In genomic region chr20:37558779-37559178, GRCh38 we compare ENCODE assay signal across 17 cellular contexts. TPM values are rescaled to one million over a fixed set of nuclear protein-coding genes. Genes with fewer than 3 reads are reported as not detected.
DNase-seq lines count a peak whose midpoint lies in the region; ATAC-seq and TF ChIP-seq lines count a peak whose summit lies in the region.
"Had no signal": no experiment of that assay in that cellular context is flagged by ENCODE, and none has a peak within 500 bp of the region (broad histone marks: within the 10 kb centered on the region; RNA-seq: fewer than 3 reads in every experiment).

No MANE protein-coding gene starts in this region.

- TF ChIP-seq CTCF in left ventricle myocardium inferior (IDR thresholded peaks at IDR 0.05; ENCODE audit: borderline replicate concordance) = no peak

- H4K12ac ChIP-seq in trophoblast cell (ENCODE audit: low read depth, low read length) = no peak overlapping the region

- H4K91ac ChIP-seq in trophoblast cell (ENCODE audit: low read depth, low read length) = peak overlapping the region; percentile 89

- peak overlapping the region; percentile 61 for H4K8ac ChIP-seq in trophoblast cell (ENCODE audit: low read depth, low read length)

- H3K36me3 ChIP-seq in trophoblast cell (ENCODE audit: control insufficient read depth in 1 of 2, insufficient read depth in 2 of 2, low read length in 2 of 2) (no peaks in the 10 kb centered on the region), HAP-1 (replicated peaks) (no peaks in the 10 kb centered on the region), left ventricle myocardium inferior (no peaks in the 10 kb centered on the region)

- H3K27ac ChIP-seq in trophoblast cell (ENCODE audit: low read depth, low read length) = no peak overlapping the region
- no peak overlapping the region for H3K27ac ChIP-seq in left ventricle myocardium inferior (replicated peaks)
- H3K27ac ChIP-seq: C4-2B had no signal

- H3K9ac ChIP-seq in trophoblast cell (ENCODE audit: low read length) = no peak overlapping the region

- peak overlapping the region; percentile 92 for H2BK12ac ChIP-seq in trophoblast cell (ENCODE audit: low read length)

- H3K4me2 ChIP-seq in trophoblast cell (ENCODE audit: low read length) = no peak overlapping the region
- H3K4me2 ChIP-seq: GM23338 had no signal

- peaks cover 36% of the 10 kb centered on the region for H3K79me1 ChIP-seq in trophoblast cell (ENCODE audit: low read length)

- peak overlapping the region; percentile 79 for H2BK120ac ChIP-seq in trophoblast cell (ENCODE audit: insufficient read depth, low read length, poor library complexity)

- no peak overlapping the region for H3K23ac ChIP-seq in trophoblast cell (ENCODE audit: low read length)

- in situ Hi-C loops in HAP-1 (cut with MboI; ENCODE audit: low sequenced_read_pairs) = loop anchor here (25.0 kb wide), 1 partner anchor 654 kb away; no protein-coding TSS in a partner anchor

- peaks cover 2% of the 10 kb centered on the region for H3K79me2 ChIP-seq in trophoblast cell (ENCODE audit: control insufficient read depth, insufficient read depth, low read length, poor library complexity)

- peak overlapping the region; percentile 13 for H3K4ac ChIP-seq in trophoblast cell (ENCODE audit: low read depth, low read length)

- H3K14ac ChIP-seq in trophoblast cell (ENCODE audit: low read length) = peak overlapping the region; percentile 52

- H3K4me3 ChIP-seq in trophoblast cell (ENCODE audit: low read depth, low read length) (no peak overlapping the region), HAP-1 (no peak overlapping the region), left ventricle myocardium inferior (no peak overlapping the region)
- H3K4me3 ChIP-seq: GM12878, GM23338 had no signal

- H3K4me1 ChIP-seq in trophoblast cell (ENCODE audit: control insufficient read depth in 1 of 2, insufficient read depth in 2 of 2, low read length in 2 of 2) (peaks cover 17 to 23% of the 10 kb centered on the region in 2 experiments), HAP-1 (no peaks in the 10 kb centered on the region), left ventricle myocardium inferior (no peaks in the 10 kb centered on the region)

- no CpG with 5 or more reads among the region's 4 CpGs for WGBS in trophoblast cell (ENCODE audit: extremely low coverage, insufficient coverage, insufficient read length)

- no peak overlapping the region for H2AFZ ChIP-seq in trophoblast cell (ENCODE audit: insufficient read depth, low read length, poor library complexity)

- no peak for ATAC-seq in HG02938 (IDR thresholded peaks at IDR 0.05; ENCODE audit: unreplicated experiment)
- ATAC-seq: GM12878, GM23338 had no signal

- H3K18ac ChIP-seq in trophoblast cell (ENCODE audit: low read length) = peak overlapping the region; percentile 5

- intact Hi-C loops in left ventricle myocardium inferior (cut with micrococcal nuclease) = no loop called here

- DNase-seq in activated effector memory CD4-positive, alpha-beta T cell treated with anti-CD3 and anti-CD28 coated beads, Interleukin-2, amount 50 U/mL, for 16 hours = peak; percentile 57
- no peak for DNase-seq in activated effector memory CD4-positive, alpha-beta T cell treated with Interleukin-2 at 50 U/mL for 16 hours
- DNase-seq in islet precursor cell = peak; percentile 32
- no peak for DNase-seq in trophoblast cell
- DNase-seq in HAP-1 (ENCODE audit: low spot score in 2 of 2) = no peak
- DNase-seq in NCI-H1417 (lab: John Stamatoyannopoulos, UW) = no peak
- no peak for DNase-seq in left ventricle myocardium inferior
- DNase-seq: ACHN; CD4-positive, alpha-beta memory T cell; DMS79; H7 had no signal

- peak overlapping the region; percentile 8 for H2BK5ac ChIP-seq in trophoblast cell (ENCODE audit: low read depth, low read length, poor library complexity)

- H3K27me3 ChIP-seq in trophoblast cell (ENCODE audit: insufficient read depth, low read length) (no peaks in the 10 kb centered on the region), HAP-1 (ENCODE audit: low read depth) (no peaks in the 10 kb centered on the region), left ventricle myocardium inferior (ENCODE audit: low read depth) (peaks cover 46% of the 10 kb centered on the region)

- peak overlapping the region; percentile 16 for H2AK5ac ChIP-seq in trophoblast cell (ENCODE audit: low read length)

- H3K9me3 ChIP-seq in trophoblast cell (ENCODE audit: insufficient read depth, low read depth, low read length) (no peaks in the 10 kb centered on the region), HAP-1 (no peaks in the 10 kb centered on the region), left ventricle myocardium inferior (replicated peaks) (no peaks in the 10 kb centered on the region)

RNA-seq across cellular contexts. Expression of gene BLCAP, which starts 31.1 kb away (rescaled TPM):
- 127 and 134 TPM in 2 replicates for polyA plus RNA-seq in trophoblast cell (2013)
- total RNA-seq in left ventricle myocardium inferior = 91.8 TPM

RNA-seq across cellular contexts. Expression of gene NNAT, which starts 37.7 kb away (rescaled TPM):
- polyA plus RNA-seq in trophoblast cell (2013) = 112 and 133 TPM in 2 replicates
- 0.33 TPM for total RNA-seq in left ventricle myocardium inferior
- total RNA-seq: A172; CD4-positive, alpha-beta memory T cell; G401; GM12878 had no signal
- polyA plus RNA-seq: CD4-positive, alpha-beta memory T cell had no signal

Comparison
In these comparisons a context has a peak if more than half of its experiments do, and no peak if none do; other contexts are left out.
1. DNase-seq: peak in activated effector memory CD4-positive, alpha-beta T cell treated with anti-CD3 and anti-CD28 coated beads, Interleukin-2, amount 50 U/mL, for 16 hours (single experiment) and islet precursor cell (single experiment); none in activated effector memory CD4-positive, alpha-beta T cell treated with Interleukin-2 at 50 U/mL for 16 hours (single experiment), trophoblast cell (0 of 2), HAP-1 (0 of 2), NCI-H1417 (0 of 3) and left ventricle myocardium inferior (single experiment).